Comparison of ENCODE assay signal across 12 cellular contexts in the genomic region with DNA sequence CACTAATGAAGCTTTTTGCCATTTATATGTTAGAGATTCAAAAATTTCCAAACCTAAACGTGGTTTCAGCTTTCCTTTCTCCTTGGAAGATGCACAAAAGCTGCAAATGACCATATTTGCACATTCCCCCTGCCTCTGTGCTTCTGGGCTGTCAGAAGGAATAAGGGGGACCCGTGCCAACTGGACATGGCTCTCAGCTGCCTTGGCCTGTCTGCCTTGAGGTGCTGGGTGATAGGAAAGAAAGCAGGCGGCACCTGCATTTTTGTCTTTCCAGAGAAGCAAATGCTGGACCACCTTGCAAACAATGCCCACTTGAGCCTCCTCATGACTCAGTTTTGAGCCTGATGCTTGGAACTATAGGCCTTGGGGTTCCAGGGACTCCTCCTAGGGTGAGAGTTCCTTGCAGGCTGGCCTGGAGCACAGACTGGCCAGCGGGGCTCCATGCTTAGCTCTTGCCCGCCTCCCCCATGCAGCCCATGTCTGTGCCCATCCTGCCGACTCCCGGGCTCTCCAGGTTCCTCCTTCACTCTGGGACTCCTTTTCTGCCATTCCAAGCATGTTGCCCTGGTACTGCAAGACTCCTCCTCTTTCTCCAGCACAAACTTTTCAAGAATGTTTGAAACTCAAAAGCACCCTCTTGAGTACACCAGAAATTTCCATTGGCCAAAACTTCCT.
DNase-seq lines count a peak whose midpoint lies in the region; ATAC-seq and TF ChIP-seq lines count a peak whose summit lies in the region.
"Had no signal": no experiment of that assay in that cellular context is flagged by ENCODE, and none has a peak within 500 bp of the region (broad histone marks: within the 10 kb centered on the region; RNA-seq: fewer than 3 reads in every experiment).

No MANE protein-coding gene starts in this region.

- H3K4me3 ChIP-seq in upper lobe of left lung (no peak overlapping the region), ovary (no peak overlapping the region)
- H3K4me3 ChIP-seq: HAP-1 had no signal

- no peak overlapping the region for H3K4me3 Mint-ChIP-seq in central memory CD8-positive, alpha-beta T cell
- H3K4me3 Mint-ChIP-seq: activated naive CD4-positive, alpha-beta T cell treated with anti-CD3 and anti-CD28 coated beads for 36 hours had no signal

- no peak for TF ChIP-seq POLR2A in upper lobe of left lung (IDR thresholded peaks at IDR 0.05)
- no peak for TF ChIP-seq POLR2A in ovary (IDR thresholded peaks at IDR 0.05)

- H3K27me3 ChIP-seq in upper lobe of left lung (peaks cover 0 to 3% (median 0%) of the 10 kb centered on the region in 4 donors), ovary (no peaks in the 10 kb centered on the region)
- H3K27me3 ChIP-seq: stomach had no signal

- intact Hi-C loops in ovary (cut with DNase I): no loop called here

- 64 to 74% methylated on average over 7 of the region's 7 CpGs for WGBS in upper lobe of left lung, 2 donors
- 71 to 75% (median 72%) methylated on average over 7 of the region's 7 CpGs for WGBS in ovary, 3 donors

- no peak for ATAC-seq in central memory CD8-positive, alpha-beta T cell (replicated peaks; ENCODE audit: extremely low read depth, poor library complexity, severe bottlenecking)
- ATAC-seq in upper lobe of left lung (ENCODE audit: low FRiP score in 2 of 2): peak; percentile 5 to 80

- TF ChIP-seq CTCF in upper lobe of left lung (IDR thresholded peaks at IDR 0.05): no peak
- TF ChIP-seq CTCF in ovary (IDR thresholded peaks at IDR 0.05): no peak

- H3K36me3 ChIP-seq in upper lobe of left lung (peaks cover 0 to 29% (median 7%) of the 10 kb centered on the region in 4 donors), ovary (no peaks in the 10 kb centered on the region)
- H3K36me3 ChIP-seq: HAP-1 had no signal

- H3K4me1 ChIP-seq in upper lobe of left lung: peaks cover 21 to 26% (median 23%) of the 10 kb centered on the region in 4 donors
- H3K4me1 ChIP-seq in ovary (ENCODE audit: insufficient read depth): peaks cover 5% of the 10 kb centered on the region

- H3K36me3 Mint-ChIP-seq in central memory CD8-positive, alpha-beta T cell (ENCODE audit: insufficient read depth): no peaks in the 10 kb centered on the region

- H3K4me1 Mint-ChIP-seq in central memory CD8-positive, alpha-beta T cell: peaks cover 6% of the 10 kb centered on the region

- DNase-seq in activated effector memory CD4-positive, alpha-beta T cell treated with anti-CD3 and anti-CD28 coated beads, Interleukin-2, amount 50 U/mL, for 16 hours: peak; percentile 24
- DNase-seq in activated effector memory CD4-positive, alpha-beta T cell treated with Interleukin-2 at 50 U/mL for 16 hours: no peak
- no peak for DNase-seq in central memory CD8-positive, alpha-beta T cell (ENCODE audit: low spot score in 2 of 2)
- peak; percentile 24 for DNase-seq in medulla oblongata (ENCODE audit: extremely low spot score)
- peak in 1 of 2 donors; percentile 42 for DNase-seq in upper lobe of left lung
- no peak for DNase-seq in stimulated activated naive CD4-positive, alpha-beta T cell treated with Interleukin-2 at 50 U/mL for 16 hours (lab: John Stamatoyannopoulos, UW)
- DNase-seq in ovary: no peak
- no peak for DNase-seq in NCI-H1105 (lab: John Stamatoyannopoulos, UW)
- DNase-seq: NCI-H2171, stomach had no signal

- H3K27ac ChIP-seq in upper lobe of left lung (peak overlapping the region; percentile 18 to 83 (median 62)), ovary (no peak overlapping the region)

- TF ChIP-seq EP300 in upper lobe of left lung (IDR thresholded peaks at IDR 0.05): no peak
- no peak for TF ChIP-seq EP300 in ovary (IDR thresholded peaks at IDR 0.05)

- no peaks in the 10 kb centered on the region for H3K9me3 Mint-ChIP-seq in central memory CD8-positive, alpha-beta T cell
- H3K9me3 Mint-ChIP-seq: activated naive CD4-positive, alpha-beta T cell treated with anti-CD3 and anti-CD28 coated beads for 36 hours had no signal

- H3K9me3 ChIP-seq in upper lobe of left lung (no peaks in the 10 kb centered on the region), ovary (no peaks in the 10 kb centered on the region)
- H3K9me3 ChIP-seq: HAP-1, stomach had no signal

- H3K27ac Mint-ChIP-seq in central memory CD8-positive, alpha-beta T cell (ENCODE audit: low read depth): peak overlapping the region; percentile 41
- H3K27ac Mint-ChIP-seq: activated naive CD4-positive, alpha-beta T cell treated with anti-CD3 and anti-CD28 coated beads for 36 hours had no signal

- H3K27me3 Mint-ChIP-seq in central memory CD8-positive, alpha-beta T cell: no peaks in the 10 kb centered on the region

Comparison
In these comparisons a context has a peak if more than half of its experiments do, and no peak if none do; other contexts are left out.
1. DNase-seq: peak in activated effector memory CD4-positive, alpha-beta T cell treated with anti-CD3 and anti-CD28 coated beads, Interleukin-2, amount 50 U/mL, for 16 hours (single experiment) and medulla oblongata (single experiment); none in activated effector memory CD4-positive, alpha-beta T cell treated with Interleukin-2 at 50 U/mL for 16 hours (single experiment), central memory CD8-positive, alpha-beta T cell (0 of 2), stimulated activated naive CD4-positive, alpha-beta T cell treated with Interleukin-2 at 50 U/mL for 16 hours (single experiment), ovary (0 of 5) and NCI-H1105 (single experiment).
2. H3K27ac ChIP-seq: peak in upper lobe of left lung (4 of 4); none in ovary (0 of 2).